Comparison of ENCODE assay signal across 18 cellular contexts in the genomic region with DNA sequence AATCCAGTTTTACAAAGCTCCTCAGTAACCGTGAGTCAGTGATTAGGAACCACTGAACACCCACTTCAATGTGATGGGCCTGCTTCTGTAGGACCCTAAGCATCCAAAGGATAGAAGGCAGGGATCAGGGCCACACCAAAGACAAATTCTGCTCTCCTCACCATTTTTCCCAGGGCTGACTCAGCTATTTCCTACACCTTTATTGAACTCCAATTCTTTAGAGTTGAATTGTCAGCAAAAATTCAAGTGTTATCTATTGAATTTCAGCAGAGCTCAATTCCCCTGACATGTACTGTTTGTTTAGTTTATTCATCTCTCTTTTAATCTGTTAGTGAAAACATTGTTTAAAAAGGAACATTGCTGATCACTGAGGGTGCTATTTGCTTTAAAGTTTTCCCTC.
DNase-seq lines count a peak whose midpoint lies in the region; ATAC-seq, FAIRE-seq and TF ChIP-seq lines count a peak whose summit lies in the region.
"Had no signal": no experiment of that assay in that cellular context is flagged by ENCODE, and none has a peak within 500 bp of the region (broad histone marks: within the 10 kb centered on the region; RNA-seq: fewer than 3 reads in every experiment).

No MANE protein-coding gene starts in this region.

- no peaks in the 10 kb centered on the region for H3K27me3 ChIP-seq in BLaER1
- no peaks in the 10 kb centered on the region for H3K27me3 ChIP-seq in K562 (ENCODE audit: control insufficient read depth in 2 of 2, insufficient read depth in 2 of 2, low read length in 2 of 2)
- H3K27me3 ChIP-seq in neuron (ENCODE audit: insufficient read depth, low read length) = no peaks in the 10 kb centered on the region

- H3K4me2 ChIP-seq in A549 (no peak overlapping the region), BLaER1 (peak overlapping the region; percentile 62), K562 (ENCODE audit: insufficient read depth, low read length) (no peak overlapping the region)

- no peak for TF ChIP-seq POLR2A in A549 (IDR thresholded peaks at IDR 0.05; ENCODE audit: low read length)
- TF ChIP-seq POLR2A in K562 (conservative IDR thresholded peaks at IDR 0.05) = no peak

- no TSS peak for BruUV-seq in K562 (replicated peaks; lab: Mats Ljungman, UMichigan)

- H3K9me3 ChIP-seq in A549 (no peaks in the 10 kb centered on the region), BLaER1 (peaks cover 20% of the 10 kb centered on the region), K562 (replicated peaks; ENCODE audit: control insufficient read depth, insufficient read depth, low read depth, low read length) (no peaks in the 10 kb centered on the region), neuron (ENCODE audit: low read length) (no peaks in the 10 kb centered on the region)

- no peaks in the 10 kb centered on the region for H3K36me3 ChIP-seq in BLaER1
- H3K36me3 ChIP-seq in K562 (ENCODE audit: control insufficient read depth, insufficient read depth, low read length) = no peaks in the 10 kb centered on the region
- no peaks in the 10 kb centered on the region for H3K36me3 ChIP-seq in neuron (ENCODE audit: insufficient read depth, low read length)

- no peak for TF ChIP-seq EP300 in A549 (IDR thresholded peaks at IDR 0.05)
- no peak for TF ChIP-seq EP300 in K562 (IDR thresholded peaks at IDR 0.05; ENCODE audit: low read length)

- WGBS in A549 (ENCODE audit: missing lambda C conversion rate) = 0% methylated on average over 1 of the region's 1 CpG
- WGBS in K562 (ENCODE audit: insufficient coverage, low coverage, missing lambda C conversion rate) = 0% methylated on average over 1 of the region's 1 CpG

- DNase-seq in A549 (ENCODE audit: low read depth in 1 of 2, low spot score in 1 of 2) (no peak), K562 (ENCODE audit: extremely low read depth in 1 of 4, low spot score in 3 of 4) (no peak), omental fat pad (ENCODE audit: low spot score) (no peak)
- no peak for DNase-seq in activated naive CD4-positive, alpha-beta T cell (lab: John Stamatoyannopoulos, UW)
- DNase-seq: AML-193; CD8-positive, alpha-beta T cell; COR-L47; DMS 273 treated with DMSO at 0.1 percent for 48 hours; GM23248; H7; HFFc6 had no signal

- TF ChIP-seq CTCF in A549 (IDR thresholded peaks at IDR 0.05) = no peak
- TF ChIP-seq CTCF in K562 (IDR thresholded peaks at IDR 0.05 in 2 of 3, conservative IDR thresholded peaks at IDR 0.05 in 1 of 3; ENCODE audit: insufficient read depth in 2 of 3, low read depth in 1 of 3, low read length in 3 of 3) = no peak
- no peak for TF ChIP-seq CTCF in omental fat pad (IDR thresholded peaks at IDR 0.05)

- ATAC-seq in A549 (no peak), K562 (no peak), omental fat pad (ENCODE audit: low FRiP score) (no peak), HG03342 (IDR thresholded peaks at IDR 0.05; ENCODE audit: unreplicated experiment) (no peak)
- ATAC-seq: CD8-positive, alpha-beta T cell; HCT116 had no signal

- no peak overlapping the region for H3K27ac ChIP-seq in A549
- H3K27ac ChIP-seq in BLaER1 = peak overlapping the region; percentile 19; the same call in 1 of the 2 replicates
- no peak overlapping the region for H3K27ac ChIP-seq in K562 (ENCODE audit: extremely low read depth, low read depth, low read length)
- H3K27ac ChIP-seq: GM23248 had no signal

- POLR2A ChIA-PET in A549 (lab: Yijun Ruan, JAX) = no interaction called here
- POLR2A ChIA-PET in K562 (lab: Yijun Ruan, JAX) = no interaction called here

- no peaks in the 10 kb centered on the region for H3K9me1 ChIP-seq in K562 (ENCODE audit: control insufficient read depth, insufficient read depth, low read length)

- TF ChIP-seq RAD21 in A549 (conservative IDR thresholded peaks at IDR 0.05 in 1 of 2, IDR thresholded peaks at IDR 0.05 in 1 of 2) = no peak
- no peak for TF ChIP-seq RAD21 in K562 (CRISPR knock-in tag; conservative IDR thresholded peaks at IDR 0.05 in 1 of 2, IDR thresholded peaks at IDR 0.05 in 1 of 2)

- no peaks in the 10 kb centered on the region for H4K20me1 ChIP-seq in BLaER1
- H4K20me1 ChIP-seq in K562 (replicated peaks; ENCODE audit: control insufficient read depth, insufficient read depth, low read length) = no peaks in the 10 kb centered on the region

- intact Hi-C loops in K562 (cut with micrococcal nuclease) = no loop called here

- H3K9ac ChIP-seq in BLaER1 (no peak overlapping the region), K562 (ENCODE audit: insufficient read depth in 1 of 2, low read depth in 2 of 2, low read length in 2 of 2) (no peak overlapping the region)
- H3K9ac ChIP-seq: GM23248 had no signal

- H2AFZ ChIP-seq in K562 (ENCODE audit: low read depth, low read length) = no peak overlapping the region
- peak overlapping the region; percentile 9 for H2AFZ ChIP-seq in neuron (ENCODE audit: low read depth, low read length)
- H2AFZ ChIP-seq: GM23248 had no signal

- in situ Hi-C loops in K562 (cut with MboI) = no loop called here

- H3K4me1 ChIP-seq in A549 (no peaks in the 10 kb centered on the region), BLaER1 (peaks cover 56% of the 10 kb centered on the region), K562 (replicated peaks in 1 of 2; ENCODE audit: control insufficient read depth in 2 of 2, insufficient read depth in 2 of 2, low read length in 2 of 2) (no peaks in the 10 kb centered on the region), neuron (ENCODE audit: insufficient read depth, low read length) (peaks cover 50% of the 10 kb centered on the region)

- CTCF ChIA-PET in A549 (lab: Yijun Ruan, JAX) (interaction anchor here (0.6 kb wide), 1 partner anchor 308 kb away, joined by 3 read pairs; no protein-coding TSS in a partner anchor), K562 (lab: Yijun Ruan, JAX; ENCODE audit: low intra/inter-chr PET ratio) (no interaction called here)

- no peaks in the 10 kb centered on the region for H3K79me2 ChIP-seq in K562 (ENCODE audit: control insufficient read depth, insufficient read depth, low read length)

- H3K4me3 ChIP-seq in A549 (no peak overlapping the region), BLaER1 (no peak overlapping the region), K562 (no peak overlapping the region), neuron (ENCODE audit: low read length) (no peak overlapping the region)
- H3K4me3 ChIP-seq: GM23248 had no signal

- FAIRE-seq in A549 (lab: Jason Lieb, UNC) (no peak), K562 (lab: Jason Lieb, UNC) (no peak)
- FAIRE-seq: A204.1, G401.6, GM12891 had no signal

TF ChIP-seq in A549, 52 proteins besides CTCF, POLR2A, EP300 and RAD21:
- peak; percentile 84 for TF ChIP-seq MAFK (IDR thresholded peaks at IDR 0.05; ENCODE audit: partially characterized antibody)
- no peak for TF ChIP-seq MAX (IDR thresholded peaks at IDR 0.05)
- TF ChIP-seq JUN (IDR thresholded peaks at IDR 0.05) = no peak
- no peak for TF ChIP-seq CHD4 (IDR thresholded peaks at IDR 0.05; ENCODE audit: borderline replicate concordance)
- no peak for TF ChIP-seq SMC3 (IDR thresholded peaks at IDR 0.05)
- no peak for TF ChIP-seq HDAC2 (IDR thresholded peaks at IDR 0.05)
- no peak for TF ChIP-seq FOSB (CRISPR knock-in tag; IDR thresholded peaks at IDR 0.05)

TF ChIP-seq in K562, 482 proteins besides CTCF, POLR2A, EP300 and RAD21:
- TF ChIP-seq ZNF316 (IDR thresholded peaks at IDR 0.05) (peak; percentile 67), STAT5B (CRISPR knock-in tag; IDR thresholded peaks at IDR 0.05) (no peak), C11orf30 (IDR thresholded peaks at IDR 0.05; ENCODE audit: low read depth) (peak; percentile 15; the same call in 1 of the 2 replicates), MAFG (tag; conservative IDR thresholded peaks at IDR 0.05) (peak; percentile 50)
TF ChIP-seq in K562: peak in this region for 3.

Comparison
In these comparisons a context has a peak if more than half of its experiments do, and no peak if none do; other contexts are left out.
1. Of the 35 proteins assayed by ChIP-seq in both K562 and A549: peak only in K562: none; only in A549: MAFK; in both: none; in neither: 34.